ENCODE assay signal across 16 cellular contexts in genomic region chr5:55510523-55510880, GRCh38.
"Had no signal": no experiment of that assay in that cellular context is flagged by ENCODE, and none has a peak within 500 bp of the region (broad histone marks: within the 10 kb centered on the region; RNA-seq: fewer than 3 reads in every experiment).

No MANE protein-coding gene starts in this region.

- H3K4me3 ChIP-seq: left lung, prostate gland, sigmoid colon, tibial artery had no signal

- H3K36me3 ChIP-seq: brain microvascular endothelial cell, left lung, prostate gland, sigmoid colon, tibial artery had no signal

- DNase-seq: activated CD4-positive, alpha-beta T cell treated with anti-CD3 and anti-CD28 coated beads for 48 hours; activated CD8-positive, alpha-beta memory T cell treated with anti-CD3 and anti-CD28 coated beads, Interleukin-2, amount 50 U/mL, for 48 hours; activated CD8-positive, alpha-beta T cell treated with anti-CD3 and anti-CD28 coated beads, Interleukin-2, amount 10 ng/mL, durations not matched to agents 7 days and 5 days; activated gamma-delta T cell treated with Interleukin-2 at 50 U/mL for 16 hours; activated naive CD8-positive, alpha-beta T cell treated with anti-CD3 and anti-CD28 coated beads, Interleukin-2, amount 10 ng/mL, durations not matched to agents 7 days and 5 days; activated T-cell treated with anti-CD3 and anti-CD28 coated beads, Interleukin-2, amount 50 U/mL, for 72 hours; brain microvascular endothelial cell; erythroblast; left lung; mesendoderm; sigmoid colon; stimulated activated CD4-positive, alpha-beta T cell treated with anti-CD3 and anti-CD28 coated beads, Interleukin-12 subunit alpha, Interleukin-12 subunit beta, amount 100 ng/mL, for 4 hours; stimulated activated CD4-positive, alpha-beta T cell treated with anti-CD3 and anti-CD28 coated beads, Interleukin-2, amount 100 ng/mL, for 24 hours; T-helper 17 cell; tibial artery had no signal

- H3K27ac ChIP-seq: brain microvascular endothelial cell, left lung had no signal

- H3K27me3 ChIP-seq: brain microvascular endothelial cell, left lung, sigmoid colon, tibial artery had no signal

- H3K9me3 ChIP-seq: left lung, prostate gland, sigmoid colon, tibial artery had no signal
